9 cellular contexts compared by ENCODE assay signal in genomic region chr10:71965623-71966022, GRCh38. TPM values are rescaled to one million over a fixed set of nuclear protein-coding genes. Genes with fewer than 3 reads are reported as not detected.
A peak's percentile ranks its signal among the peaks of the same experiment; 100 is the strongest.
DNase-seq lines count a peak whose midpoint lies in the region; ATAC-seq and TF ChIP-seq lines count a peak whose summit lies in the region.
"Had no signal": no experiment of that assay in that cellular context is flagged by ENCODE, and none has a peak within 500 bp of the region (broad histone marks: within the 10 kb centered on the region; RNA-seq: fewer than 3 reads in every experiment).

No MANE protein-coding gene starts in this region.

- peaks cover 20% of the 10 kb centered on the region for H3K4me1 ChIP-seq in HUES48 (ENCODE audit: control insufficient read depth, insufficient read depth, low read length)

- H3K27ac ChIP-seq in HUES48 (ENCODE audit: low read depth, low read length), result no peak overlapping the region

- peak overlapping the region; percentile 78 to 83 for H3K4me3 Mint-ChIP-seq in stimulated activated naive B cell treated with anti-CD40 and anti-IgM and Interleukin-4, amounts not matched to agents 10 μg/mL and 1 μg/mL and 100 μg/mL, for 72 hours

- H3K9ac ChIP-seq in HUES48 (ENCODE audit: low read depth, low read length), result no peak overlapping the region

- in situ Hi-C loops in astrocyte of the spinal cord (cut with HindIII; ENCODE audit: low sequenced_read_pairs), result no loop called here

- DNase-seq in astrocyte of the spinal cord (ENCODE audit: low read depth, low spot score) (no peak), kidney epithelial cell (ENCODE audit: low read depth) (no peak), NOMO-1 (lab: John Stamatoyannopoulos, UW; ENCODE audit: unreplicated experiment in 2 of 2) (no peak), NCI-H2227 (lab: John Stamatoyannopoulos, UW; ENCODE audit: unreplicated experiment) (no peak), NCI-H446 (lab: John Stamatoyannopoulos, UW) (no peak), HuH-7.5 (ENCODE audit: low spot score) (no peak)
- DNase-seq in stimulated activated naive B cell treated with anti-CD40 and anti-IgM and Interleukin-4, amounts not matched to agents 10 μg/mL and 1 μg/mL and 100 μg/mL, for 72 hours, result no peak
- DNase-seq: small intestine had no signal

- peaks cover 5 to 13% of the 10 kb centered on the region in 2 donors for H3K4me1 Mint-ChIP-seq in stimulated activated naive B cell treated with anti-CD40 and anti-IgM and Interleukin-4, amounts not matched to agents 10 μg/mL and 1 μg/mL and 100 μg/mL, for 72 hours

- no peak for ATAC-seq in stimulated activated naive B cell treated with anti-CD40 and anti-IgM and Interleukin-4, amounts not matched to agents 10 μg/mL and 1 μg/mL and 100 μg/mL, for 72 hours (replicated peaks)

- peaks cover 63 to 82% of the 10 kb centered on the region in 2 donors for H3K27me3 Mint-ChIP-seq in stimulated activated naive B cell treated with anti-CD40 and anti-IgM and Interleukin-4, amounts not matched to agents 10 μg/mL and 1 μg/mL and 100 μg/mL, for 72 hours

- H3K9me3 ChIP-seq in HUES48 (ENCODE audit: control insufficient read depth, insufficient read depth, low read length), result no peaks in the 10 kb centered on the region

- no peaks in the 10 kb centered on the region for H3K36me3 ChIP-seq in HUES48 (ENCODE audit: control insufficient read depth, insufficient read depth, low read length)
- H3K36me3 ChIP-seq in kidney epithelial cell (ENCODE audit: control insufficient read depth, insufficient read depth, low read length), result no peaks in the 10 kb centered on the region

- peaks cover 0 to 3% of the 10 kb centered on the region in 2 donors for H3K36me3 Mint-ChIP-seq in stimulated activated naive B cell treated with anti-CD40 and anti-IgM and Interleukin-4, amounts not matched to agents 10 μg/mL and 1 μg/mL and 100 μg/mL, for 72 hours

- H3K4me3 ChIP-seq in HUES48 (ENCODE audit: low read depth, low read length), result peak overlapping the region; percentile 63
- peak overlapping the region; percentile 79 for H3K4me3 ChIP-seq in astrocyte of the spinal cord (ENCODE audit: low read depth, low read length)
- H3K4me3 ChIP-seq in kidney epithelial cell (ENCODE audit: low read depth, low read length), result peak overlapping the region; percentile 74

- no peak for TF ChIP-seq CTCF in astrocyte of the spinal cord (IDR thresholded peaks at IDR 0.05; ENCODE audit: low read depth, low read length)
- TF ChIP-seq CTCF in kidney epithelial cell (IDR thresholded peaks at IDR 0.05; ENCODE audit: insufficient read depth, low read length, poor library complexity, severe bottlenecking), result no peak

- H3K27me3 ChIP-seq in HUES48 (ENCODE audit: control insufficient read depth, insufficient read depth, low read length) (peaks cover 40% of the 10 kb centered on the region), kidney epithelial cell (ENCODE audit: control insufficient read depth, insufficient read depth, low read length) (no peaks in the 10 kb centered on the region)

- peaks cover 0 to 1% of the 10 kb centered on the region in 2 donors for H3K9me3 Mint-ChIP-seq in stimulated activated naive B cell treated with anti-CD40 and anti-IgM and Interleukin-4, amounts not matched to agents 10 μg/mL and 1 μg/mL and 100 μg/mL, for 72 hours

- no peak overlapping the region for H3K27ac Mint-ChIP-seq in stimulated activated naive B cell treated with anti-CD40 and anti-IgM and Interleukin-4, amounts not matched to agents 10 μg/mL and 1 μg/mL and 100 μg/mL, for 72 hours

RNA-seq across cellular contexts. Expression of gene CHST3, which starts 1.4 kb away (rescaled TPM):
- 48.6 and 54.2 TPM in 2 replicates for total RNA-seq in kidney epithelial cell
